ENCODE assay signal across 1 cellular context in genomic region chr20:63015665-63016361, GRCh38.
TF ChIP-seq lines count a peak whose summit lies in the region.

No MANE protein-coding gene starts in this region.

TF ChIP-seq in HEK293, 187 proteins besides CTCF, POLR2A, EP300 and RAD21 (continued from another document):
- TF ChIP-seq ZNF280C (tag by site-specific recombination; IDR thresholded peaks at IDR 0.05): no peak
TF ChIP-seq in HEK293: peak in this region for 1.
